Comparison of ENCODE assay signal across 7 cellular contexts in genomic region chr12:68686595-68687521, GRCh38. TPM values are rescaled to one million over a fixed set of nuclear protein-coding genes. Genes with fewer than 3 reads are reported as not detected.
DNase-seq lines count a peak whose midpoint lies in the region; ATAC-seq, FAIRE-seq and TF ChIP-seq lines count a peak whose summit lies in the region.

NUP107 (plus strand) TSS chr12:68686978; CDS start chr12:68687066, 88 bp downstream.

- DNase-seq in GM18507 (ENCODE audit: extremely low spot score, insufficient read length, low read depth) (peak; percentile 97), NCI-H2029 treated with DMSO at 0.1 percent for 48 hours (lab: John Stamatoyannopoulos, UW) (peak; percentile 98), T-helper 9 cell (peak; percentile 98), astrocyte of the hippocampus (ENCODE audit: low read depth, low spot score) (peak; percentile 100), hepatocyte (ENCODE audit: low spot score) (peak; percentile 100), renal cortical epithelial cell (ENCODE audit: low read depth) (peak; percentile 99)

- WGBS in hepatocyte (ENCODE audit: low lambda C conversion rate, missing lambda C conversion rate) = 1% methylated on average over 44 of the region's 44 CpGs

- H3K9me3 ChIP-seq in hepatocyte (ENCODE audit: low read depth) = no peaks in the 10 kb centered on the region

- FAIRE-seq in GM18507 (lab: Jason Lieb, UNC) = peak; percentile 94

- peaks cover 8% of the 10 kb centered on the region for H3K4me1 ChIP-seq in hepatocyte (ENCODE audit: insufficient read depth)

- no peaks in the 10 kb centered on the region for H4K20me1 ChIP-seq in hepatocyte (ENCODE audit: insufficient read depth, poor library complexity, severe bottlenecking)

- H3K4me2 ChIP-seq in hepatocyte = peak within 1 kb of the TSS; percentile 88

- peak within 1 kb of the TSS; percentile 58 for H3K4me3 ChIP-seq in hepatocyte

- H3K9me2 ChIP-seq in hepatocyte (replicated peaks; ENCODE audit: insufficient read depth) = no peaks in the 10 kb centered on the region

- H3K27ac ChIP-seq in hepatocyte = peak within 1 kb of the TSS; percentile 92

- peak; percentile 95 for ATAC-seq in HG02981 (IDR thresholded peaks at IDR 0.05; ENCODE audit: unreplicated experiment)

- H3K79me2 ChIP-seq in hepatocyte = peaks cover 23% of the 10 kb centered on the region

- no peaks in the 10 kb centered on the region for H3K27me3 ChIP-seq in hepatocyte

- peak within 1 kb of the TSS; percentile 82 for H2AFZ ChIP-seq in hepatocyte

- TF ChIP-seq CTCF in hepatocyte (IDR thresholded peaks at IDR 0.05; ENCODE audit: poor library complexity) = no peak

- no peaks in the 10 kb centered on the region for H3K36me3 ChIP-seq in hepatocyte (replicated peaks; ENCODE audit: insufficient read depth, low read depth)

RNA-seq across cellular contexts. Expression of gene NUP107, which starts in this region (rescaled TPM):
- total RNA-seq in hepatocyte (24.5 and 40.1 TPM in 2 replicates), renal cortical epithelial cell (46.8 and 90.3 TPM in 2 replicates)
- 23.0 and 27.6 TPM in 2 replicates for polyA plus RNA-seq in hepatocyte

Comparison
In these comparisons a context has a peak if more than half of its experiments do, and no peak if none do; other contexts are left out.
1. Peak in every context shown above with its lines: DNase-seq, ATAC-seq, H3K4me3 ChIP-seq and H3K27ac ChIP-seq.